In genomic region chr4:26284536-26284935, GRCh38 we compare ENCODE assay signal across 19 cellular contexts. TPM values are rescaled to one million over a fixed set of nuclear protein-coding genes. Genes with fewer than 3 reads are reported as not detected.
A peak's percentile ranks its signal among the peaks of the same experiment; 100 is the strongest.
DNase-seq lines count a peak whose midpoint lies in the region; ATAC-seq and TF ChIP-seq lines count a peak whose summit lies in the region.
"Had no signal": no experiment of that assay in that cellular context is flagged by ENCODE, and none has a peak within 500 bp of the region (broad histone marks: within the 10 kb centered on the region; RNA-seq: fewer than 3 reads in every experiment).

No MANE protein-coding gene starts in this region.

- H3K36me3 Mint-ChIP-seq in Calu3 (ENCODE audit: insufficient read depth, unreplicated experiment): no peaks in the 10 kb centered on the region
- no peaks in the 10 kb centered on the region for H3K36me3 Mint-ChIP-seq in nephron progenitor cell (ENCODE audit: low read depth)
- no peaks in the 10 kb centered on the region for H3K36me3 Mint-ChIP-seq in mesothelial cell of epicardium
- H3K36me3 Mint-ChIP-seq: CD4-positive, CD25-positive, alpha-beta regulatory T cell; CD8-positive, alpha-beta memory T cell had no signal

- no TSS peak for BruUV-seq in Calu3 (replicated peaks; lab: Mats Ljungman, UMichigan)

- no peaks in the 10 kb centered on the region for H3K9me3 Mint-ChIP-seq in Calu3 (ENCODE audit: low read depth, unreplicated experiment)
- H3K9me3 Mint-ChIP-seq in nephron progenitor cell: no peaks in the 10 kb centered on the region
- no peaks in the 10 kb centered on the region for H3K9me3 Mint-ChIP-seq in mesothelial cell of epicardium
- H3K9me3 Mint-ChIP-seq: CD8-positive, alpha-beta memory T cell; HFFc6 had no signal

- no peak overlapping the region for H3K4me3 Mint-ChIP-seq in Calu3 (ENCODE audit: low read depth, unreplicated experiment)
- H3K4me3 Mint-ChIP-seq in nephron progenitor cell: no peak overlapping the region
- no peak overlapping the region for H3K4me3 Mint-ChIP-seq in mesothelial cell of epicardium
- H3K4me3 Mint-ChIP-seq: CD4-positive, CD25-positive, alpha-beta regulatory T cell; CD8-positive, alpha-beta memory T cell; HFFc6 had no signal

- no peaks in the 10 kb centered on the region for H3K4me1 Mint-ChIP-seq in Calu3 (ENCODE audit: low read depth, unreplicated experiment)
- no peaks in the 10 kb centered on the region for H3K4me1 Mint-ChIP-seq in nephron progenitor cell
- H3K4me1 Mint-ChIP-seq in mesothelial cell of epicardium: no peaks in the 10 kb centered on the region

- TF ChIP-seq CTCF in Calu3 (IDR thresholded peaks at IDR 0.05; ENCODE audit: unreplicated experiment): no peak
- no peak for TF ChIP-seq CTCF in nephron progenitor cell (IDR thresholded peaks at IDR 0.05)
- TF ChIP-seq CTCF in mesothelial cell of epicardium (IDR thresholded peaks at IDR 0.05; ENCODE audit: unreplicated experiment): no peak

- DNase-seq in Calu3 (peak; percentile 5), ELR (ENCODE audit: low read depth) (peak; percentile 29), M059J (ENCODE audit: low read depth) (peak; percentile 83), islet precursor cell (peak; percentile 62), nephron progenitor cell (no peak), mesothelial cell of epicardium (ENCODE audit: low spot score in 2 of 2, unreplicated experiment in 2 of 2) (no peak)
- DNase-seq: ACHN; BE2C; C1 segment of cervical spinal cord; CD4-positive, CD25-positive, alpha-beta regulatory T cell; CD8-positive, alpha-beta memory T cell; COR-L47; GM23248; HCEC 1CT; HFFc6; KG1 had no signal

- no peak for ATAC-seq in HG02973 (IDR thresholded peaks at IDR 0.05; ENCODE audit: unreplicated experiment)
- ATAC-seq: GM12878, HepG2 had no signal

- H3K27ac Mint-ChIP-seq in Calu3 (ENCODE audit: unreplicated experiment) (no peak overlapping the region), nephron progenitor cell (no peak overlapping the region), mesothelial cell of epicardium (no peak overlapping the region)
- H3K27ac Mint-ChIP-seq: HFFc6 had no signal

- no peaks in the 10 kb centered on the region for H3K27me3 Mint-ChIP-seq in Calu3 (ENCODE audit: unreplicated experiment)
- no peaks in the 10 kb centered on the region for H3K27me3 Mint-ChIP-seq in nephron progenitor cell (ENCODE audit: low read depth, poor library complexity)
- H3K27me3 Mint-ChIP-seq in mesothelial cell of epicardium (ENCODE audit: low read depth): no peaks in the 10 kb centered on the region
- H3K27me3 Mint-ChIP-seq: CD8-positive, alpha-beta memory T cell had no signal

- intact Hi-C loops in Calu3 (cut with micrococcal nuclease; ENCODE audit: unreplicated experiment): no loop called here

- CTCF ChIA-PET in Calu3 (lab: Charles Lee): no interaction called here

RNA-seq across cellular contexts. Expression of gene RBPJ, which starts 36.3 kb away (rescaled TPM):
- 46.1 and 56.3 TPM in 2 replicates for total RNA-seq in Calu3 (2022)
- 53.9 and 103 TPM in 2 replicates for total RNA-seq in M059J (2014; rRNA removed; shearing (Covaris generic))
- total RNA-seq in mesothelial cell of epicardium: 83.5 to 87.0 TPM (median 86.1 TPM) in 3 replicates

Comparison
In these comparisons a context has a peak if more than half of its experiments do, and no peak if none do; other contexts are left out.
1. DNase-seq: peak in Calu3 (single experiment), ELR (single experiment), M059J (single experiment) and islet precursor cell (single experiment); none in nephron progenitor cell (single experiment) and mesothelial cell of epicardium (0 of 2).